1 cellular context compared by ENCODE assay signal in the genomic region with DNA sequence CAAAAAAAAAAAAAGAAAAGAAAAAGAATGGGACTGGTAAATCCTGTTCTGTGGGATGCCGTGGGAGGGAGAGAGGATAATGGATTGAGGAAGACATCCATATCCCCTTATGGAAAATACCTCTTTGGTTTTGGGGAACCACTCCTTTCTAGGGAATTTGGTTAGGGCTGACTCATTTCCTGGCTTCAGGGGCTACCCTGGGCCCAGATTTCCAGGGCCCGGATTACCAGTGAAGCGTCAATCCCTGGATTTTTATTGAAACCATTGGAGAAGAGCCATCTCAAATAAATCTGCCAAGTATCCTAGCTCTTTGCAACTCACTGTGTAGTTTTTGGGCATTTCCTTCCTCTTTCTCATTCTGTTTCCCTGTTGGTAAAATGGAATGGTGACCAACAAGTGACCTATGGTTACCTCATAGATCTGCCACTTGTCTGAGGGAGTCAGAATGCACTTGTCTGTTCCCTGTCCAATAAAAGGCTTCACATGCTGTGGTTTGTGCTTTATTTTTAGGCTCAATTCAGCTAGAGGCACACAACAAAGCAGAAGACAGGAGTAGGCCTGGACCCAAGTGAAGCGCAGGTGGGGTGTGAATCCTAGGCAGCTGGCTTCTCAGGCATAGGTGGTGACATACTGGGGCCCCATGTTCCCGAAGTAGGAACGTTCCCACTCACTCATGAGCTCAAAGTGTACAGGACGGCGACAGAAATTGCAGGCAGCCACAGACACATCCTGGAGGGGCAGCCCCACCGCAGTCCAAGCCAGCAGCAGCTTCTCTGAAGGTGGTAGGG.
TF ChIP-seq lines count a peak whose summit lies in the region.

No MANE protein-coding gene starts in this region.

TF ChIP-seq in SK-N-SH treated with all-trans-retinoic acid at 6 μM for 48 hours, 23 proteins besides CTCF, POLR2A, EP300 and RAD21 (continued from another document):
- TF ChIP-seq, protein P1, sequence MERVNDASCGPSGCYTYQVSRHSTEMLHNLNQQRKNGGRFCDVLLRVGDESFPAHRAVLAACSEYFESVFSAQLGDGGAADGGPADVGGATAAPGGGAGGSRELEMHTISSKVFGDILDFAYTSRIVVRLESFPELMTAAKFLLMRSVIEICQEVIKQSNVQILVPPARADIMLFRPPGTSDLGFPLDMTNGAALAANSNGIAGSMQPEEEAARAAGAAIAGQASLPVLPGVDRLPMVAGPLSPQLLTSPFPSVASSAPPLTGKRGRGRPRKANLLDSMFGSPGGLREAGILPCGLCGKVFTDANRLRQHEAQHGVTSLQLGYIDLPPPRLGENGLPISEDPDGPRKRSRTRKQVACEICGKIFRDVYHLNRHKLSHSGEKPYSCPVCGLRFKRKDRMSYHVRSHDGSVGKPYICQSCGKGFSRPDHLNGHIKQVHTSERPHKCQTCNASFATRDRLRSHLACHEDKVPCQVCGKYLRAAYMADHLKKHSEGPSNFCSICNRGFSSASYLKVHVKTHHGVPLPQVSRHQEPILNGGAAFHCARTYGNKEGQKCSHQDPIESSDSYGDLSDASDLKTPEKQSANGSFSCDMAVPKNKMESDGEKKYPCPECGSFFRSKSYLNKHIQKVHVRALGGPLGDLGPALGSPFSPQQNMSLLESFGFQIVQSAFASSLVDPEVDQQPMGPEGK (CRISPR knock-in tag; IDR thresholded peaks at IDR 0.05; ENCODE audit: borderline replicate concordance), result no peak
- no peak for TF ChIP-seq PPARA (CRISPR knock-in tag; IDR thresholded peaks at IDR 0.05; ENCODE audit: borderline replicate concordance)
- TF ChIP-seq ZFP30 (CRISPR knock-in tag; IDR thresholded peaks at IDR 0.05), result no peak
- TF ChIP-seq ARNTL (CRISPR knock-in tag; IDR thresholded peaks at IDR 0.05; ENCODE audit: borderline replicate concordance, low read depth), result no peak
- TF ChIP-seq, protein P2, sequence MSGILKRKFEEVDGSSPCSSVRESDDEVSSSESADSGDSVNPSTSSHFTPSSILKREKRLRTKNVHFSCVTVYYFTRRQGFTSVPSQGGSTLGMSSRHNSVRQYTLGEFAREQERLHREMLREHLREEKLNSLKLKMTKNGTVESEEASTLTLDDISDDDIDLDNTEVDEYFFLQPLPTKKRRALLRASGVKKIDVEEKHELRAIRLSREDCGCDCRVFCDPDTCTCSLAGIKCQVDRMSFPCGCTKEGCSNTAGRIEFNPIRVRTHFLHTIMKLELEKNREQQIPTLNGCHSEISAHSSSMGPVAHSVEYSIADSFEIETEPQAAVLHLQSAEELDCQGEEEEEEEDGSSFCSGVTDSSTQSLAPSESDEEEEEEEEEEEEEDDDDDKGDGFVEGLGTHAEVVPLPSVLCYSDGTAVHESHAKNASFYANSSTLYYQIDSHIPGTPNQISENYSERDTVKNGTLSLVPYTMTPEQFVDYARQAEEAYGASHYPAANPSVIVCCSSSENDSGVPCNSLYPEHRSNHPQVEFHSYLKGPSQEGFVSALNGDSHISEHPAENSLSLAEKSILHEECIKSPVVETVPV (CRISPR knock-in tag; IDR thresholded peaks at IDR 0.05), result no peak
- TF ChIP-seq, protein P3, sequence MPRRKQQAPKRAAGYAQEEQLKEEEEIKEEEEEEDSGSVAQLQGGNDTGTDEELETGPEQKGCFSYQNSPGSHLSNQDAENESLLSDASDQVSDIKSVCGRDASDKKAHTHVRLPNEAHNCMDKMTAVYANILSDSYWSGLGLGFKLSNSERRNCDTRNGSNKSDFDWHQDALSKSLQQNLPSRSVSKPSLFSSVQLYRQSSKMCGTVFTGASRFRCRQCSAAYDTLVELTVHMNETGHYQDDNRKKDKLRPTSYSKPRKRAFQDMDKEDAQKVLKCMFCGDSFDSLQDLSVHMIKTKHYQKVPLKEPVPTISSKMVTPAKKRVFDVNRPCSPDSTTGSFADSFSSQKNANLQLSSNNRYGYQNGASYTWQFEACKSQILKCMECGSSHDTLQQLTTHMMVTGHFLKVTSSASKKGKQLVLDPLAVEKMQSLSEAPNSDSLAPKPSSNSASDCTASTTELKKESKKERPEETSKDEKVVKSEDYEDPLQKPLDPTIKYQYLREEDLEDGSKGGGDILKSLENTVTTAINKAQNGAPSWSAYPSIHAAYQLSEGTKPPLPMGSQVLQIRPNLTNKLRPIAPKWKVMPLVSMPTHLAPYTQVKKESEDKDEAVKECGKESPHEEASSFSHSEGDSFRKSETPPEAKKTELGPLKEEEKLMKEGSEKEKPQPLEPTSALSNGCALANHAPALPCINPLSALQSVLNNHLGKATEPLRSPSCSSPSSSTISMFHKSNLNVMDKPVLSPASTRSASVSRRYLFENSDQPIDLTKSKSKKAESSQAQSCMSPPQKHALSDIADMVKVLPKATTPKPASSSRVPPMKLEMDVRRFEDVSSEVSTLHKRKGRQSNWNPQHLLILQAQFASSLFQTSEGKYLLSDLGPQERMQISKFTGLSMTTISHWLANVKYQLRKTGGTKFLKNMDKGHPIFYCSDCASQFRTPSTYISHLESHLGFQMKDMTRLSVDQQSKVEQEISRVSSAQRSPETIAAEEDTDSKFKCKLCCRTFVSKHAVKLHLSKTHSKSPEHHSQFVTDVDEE (CRISPR knock-in tag; IDR thresholded peaks at IDR 0.05), result no peak
- no peak for TF ChIP-seq GLIS3 (CRISPR knock-in tag; IDR thresholded peaks at IDR 0.05)
